In genomic region chr11:64712430-64713030, GRCh38 we compare ENCODE assay signal across 2 cellular contexts.
TF ChIP-seq lines count a peak whose summit lies in the region.

No MANE protein-coding gene starts in this region.

TF ChIP-seq in SK-N-SH, 30 proteins besides CTCF, POLR2A, EP300 and RAD21:
- TF ChIP-seq NRF1 (IDR thresholded peaks at IDR 0.05; ENCODE audit: low read depth, low read length), result no peak

TF ChIP-seq in SK-N-SH treated with all-trans-retinoic acid at 6 μM for 48 hours, 23 proteins besides CTCF, POLR2A, EP300 and RAD21:
- TF ChIP-seq TCF4 (CRISPR knock-in tag; IDR thresholded peaks at IDR 0.05; ENCODE audit: borderline replicate concordance) (no peak), ISL1 (CRISPR knock-in tag; IDR thresholded peaks at IDR 0.05) (no peak), SNAI2 (CRISPR knock-in tag; IDR thresholded peaks at IDR 0.05) (no peak), CSDC2 (CRISPR knock-in tag; IDR thresholded peaks at IDR 0.05) (no peak), CREB5 (CRISPR knock-in tag; IDR thresholded peaks at IDR 0.05; ENCODE audit: low read depth) (no peak), TSHZ2 (CRISPR knock-in tag; IDR thresholded peaks at IDR 0.05) (no peak), POU6F1 (CRISPR knock-in tag; IDR thresholded peaks at IDR 0.05; ENCODE audit: borderline replicate concordance, low read depth) (no peak), ZFP3 (CRISPR knock-in tag; IDR thresholded peaks at IDR 0.05) (no peak), CSRNP3 (CRISPR knock-in tag; IDR thresholded peaks at IDR 0.05) (no peak), PPARA (CRISPR knock-in tag; IDR thresholded peaks at IDR 0.05; ENCODE audit: borderline replicate concordance) (no peak), ZFP30 (CRISPR knock-in tag; IDR thresholded peaks at IDR 0.05) (no peak), PATZ1 (CRISPR knock-in tag; IDR thresholded peaks at IDR 0.05; ENCODE audit: borderline replicate concordance) (no peak), ARNTL (CRISPR knock-in tag; IDR thresholded peaks at IDR 0.05; ENCODE audit: borderline replicate concordance, low read depth) (no peak), GLIS3 (CRISPR knock-in tag; IDR thresholded peaks at IDR 0.05) (no peak), OSR1 (CRISPR knock-in tag; IDR thresholded peaks at IDR 0.05) (no peak), BACH2 (CRISPR knock-in tag; IDR thresholded peaks at IDR 0.05; ENCODE audit: borderline replicate concordance) (no peak)
